In genomic region chr22:20591660-20592310, GRCh38 we compare ENCODE assay signal across 1 cellular context.
TF ChIP-seq lines count a peak whose summit lies in the region.

No MANE protein-coding gene starts in this region.

TF ChIP-seq in K562, 482 proteins besides CTCF, POLR2A, EP300 and RAD21 (continued from another document):
- TF ChIP-seq, protein P1, sequence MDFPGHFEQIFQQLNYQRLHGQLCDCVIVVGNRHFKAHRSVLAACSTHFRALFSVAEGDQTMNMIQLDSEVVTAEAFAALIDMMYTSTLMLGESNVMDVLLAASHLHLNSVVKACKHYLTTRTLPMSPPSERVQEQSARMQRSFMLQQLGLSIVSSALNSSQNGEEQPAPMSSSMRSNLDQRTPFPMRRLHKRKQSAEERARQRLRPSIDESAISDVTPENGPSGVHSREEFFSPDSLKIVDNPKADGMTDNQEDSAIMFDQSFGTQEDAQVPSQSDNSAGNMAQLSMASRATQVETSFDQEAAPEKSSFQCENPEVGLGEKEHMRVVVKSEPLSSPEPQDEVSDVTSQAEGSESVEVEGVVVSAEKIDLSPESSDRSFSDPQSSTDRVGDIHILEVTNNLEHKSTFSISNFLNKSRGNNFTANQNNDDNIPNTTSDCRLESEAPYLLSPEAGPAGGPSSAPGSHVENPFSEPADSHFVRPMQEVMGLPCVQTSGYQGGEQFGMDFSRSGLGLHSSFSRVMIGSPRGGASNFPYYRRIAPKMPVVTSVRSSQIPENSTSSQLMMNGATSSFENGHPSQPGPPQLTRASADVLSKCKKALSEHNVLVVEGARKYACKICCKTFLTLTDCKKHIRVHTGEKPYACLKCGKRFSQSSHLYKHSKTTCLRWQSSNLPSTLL (IDR thresholded peaks at IDR 0.05), result no peak
- TF ChIP-seq MTA3 (IDR thresholded peaks at IDR 0.05; ENCODE audit: borderline replicate concordance), result no peak
- TF ChIP-seq TEAD2 (tag; IDR thresholded peaks at IDR 0.05), result no peak
- TF ChIP-seq FUS (optimal IDR thresholded peaks at IDR 0.05; ENCODE audit: low read depth, low read length), result no peak
- no peak for TF ChIP-seq NFXL1 (CRISPR knock-in tag; IDR thresholded peaks at IDR 0.05)
- no peak for TF ChIP-seq ZSCAN32 (CRISPR knock-in tag; IDR thresholded peaks at IDR 0.05)
- no peak for TF ChIP-seq FOXJ3 (CRISPR knock-in tag; IDR thresholded peaks at IDR 0.05)
- peak in 1 of 2 experiments; percentile 23; a peak in 1 of 4 replicates for TF ChIP-seq SIX5 (IDR thresholded peaks at IDR 0.05; ENCODE audit: borderline replicate concordance in 1 of 2, insufficient read depth in 1 of 2, low read depth in 1 of 2, low read length in 2 of 2)
- no peak for TF ChIP-seq SPI1 (IDR thresholded peaks at IDR 0.05; ENCODE audit: borderline replicate concordance, low read depth, low read length)
- 0 out of 2 replicates have a peak, but pooled peaks have one; percentile 37 for TF ChIP-seq ZNF143 (CRISPR knock-in tag; IDR thresholded peaks at IDR 0.05)
- TF ChIP-seq MAFF (IDR thresholded peaks at IDR 0.05; ENCODE audit: low read length), result no peak
- TF ChIP-seq SMC3 (conservative IDR thresholded peaks at IDR 0.05; ENCODE audit: insufficient read depth, low read depth, low read length), result no peak
- no peak for TF ChIP-seq DMBX1 (CRISPR knock-in tag; IDR thresholded peaks at IDR 0.05; ENCODE audit: borderline replicate concordance)
- TF ChIP-seq ELF4 (CRISPR knock-in tag; IDR thresholded peaks at IDR 0.05), result 0 out of 2 replicates have a peak, but pooled peaks have one; percentile 13
TF ChIP-seq in K562: peak in this region for 48.
